Comparison of ENCODE assay signal across 10 cellular contexts in the genomic region with DNA sequence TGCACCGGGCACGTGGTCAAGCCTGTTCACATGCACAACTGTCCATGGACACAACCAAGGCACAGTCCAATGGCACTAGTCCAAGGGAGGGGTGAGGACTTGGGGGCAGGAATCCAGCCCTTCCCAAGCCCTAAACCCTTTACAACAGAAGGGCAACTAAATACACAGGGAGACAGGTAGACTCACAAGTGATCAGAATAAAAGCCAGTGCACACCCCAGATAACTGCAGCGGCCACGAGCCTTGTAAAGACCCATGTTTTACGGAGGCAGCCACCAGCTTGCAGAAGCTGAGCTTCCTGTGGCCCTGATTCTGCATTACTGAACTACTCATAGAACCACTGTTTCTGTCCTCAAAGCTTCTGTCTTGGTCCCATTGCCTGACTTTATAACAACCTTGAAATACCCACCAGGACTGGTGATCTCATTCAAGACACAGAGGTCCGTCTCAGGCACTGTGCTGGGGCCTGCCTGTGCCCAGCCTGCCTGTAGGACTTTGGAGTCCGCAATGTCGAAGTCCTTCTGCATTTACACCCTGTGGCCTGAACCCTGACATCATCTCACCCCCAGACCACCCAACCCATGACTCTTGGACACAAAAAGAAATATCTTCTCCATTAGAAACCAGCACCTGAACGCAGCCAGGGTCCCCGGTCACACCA.
DNase-seq lines count a peak whose midpoint lies in the region; ATAC-seq, FAIRE-seq and TF ChIP-seq lines count a peak whose summit lies in the region.
"Had no signal": no experiment of that assay in that cellular context is flagged by ENCODE, and none has a peak within 500 bp of the region (broad histone marks: within the 10 kb centered on the region; RNA-seq: fewer than 3 reads in every experiment).

No MANE protein-coding gene starts in this region.

- ATAC-seq in HepG2, result no peak

- H3K9ac ChIP-seq in HUES48 (ENCODE audit: low read depth, low read length) (no peak overlapping the region), smooth muscle cell (ENCODE audit: low read depth) (no peak overlapping the region), HepG2 (ENCODE audit: insufficient read depth, low read depth, low read length) (no peak overlapping the region)

- H3K79me2 ChIP-seq in smooth muscle cell (ENCODE audit: low read depth), result no peaks in the 10 kb centered on the region
- no peaks in the 10 kb centered on the region for H3K79me2 ChIP-seq in HepG2 (ENCODE audit: insufficient read depth, low read length)

- peak overlapping the region; percentile 57 for H3K4me2 ChIP-seq in smooth muscle cell
- H3K4me2 ChIP-seq in HepG2 (ENCODE audit: low read depth, low read length), result no peak overlapping the region

- POLR2A ChIA-PET in HepG2 (lab: Yijun Ruan, JAX), result no interaction called here

- no peaks in the 10 kb centered on the region for H3K9me3 ChIP-seq in HUES48 (ENCODE audit: control insufficient read depth, insufficient read depth, low read length)
- no peaks in the 10 kb centered on the region for H3K9me3 ChIP-seq in breast epithelium
- no peaks in the 10 kb centered on the region for H3K9me3 ChIP-seq in smooth muscle cell (replicated peaks; ENCODE audit: low read depth)
- no peaks in the 10 kb centered on the region for H3K9me3 ChIP-seq in HepG2 (ENCODE audit: low read length)

- DNase-seq in breast epithelium (ENCODE audit: low spot score in 2 of 2) (no peak), smooth muscle cell (lab: John Stamatoyannopoulos, UW; ENCODE audit: unreplicated experiment) (no peak), HepG2 (ENCODE audit: low spot score) (no peak), NCI-H748 treated with DMSO at 0.1 percent for 48 hours (lab: John Stamatoyannopoulos, UW) (no peak)
- no peak for DNase-seq in stimulated activated naive CD4-positive, alpha-beta T cell treated with Interleukin-2 at 50 U/mL for 16 hours (lab: John Stamatoyannopoulos, UW)
- DNase-seq in activated CD4-positive, alpha-beta T cell treated with anti-CD3 and anti-CD28 coated beads for 4 hours, result no peak
- DNase-seq: T-helper 2 cell had no signal

- in situ Hi-C loops in HepG2 (cut with HindIII; ENCODE audit: extremely low pct_ligation_motif_present, low pct_unique_long_range_greater_than_20kb), result no loop called here

- H3K4me3 ChIP-seq in HUES48 (ENCODE audit: low read depth, low read length), result no peak overlapping the region
- no peak overlapping the region for H3K4me3 ChIP-seq in breast epithelium
- H3K4me3 ChIP-seq in smooth muscle cell, result no peak overlapping the region
- H3K4me3 ChIP-seq in HepG2 (replicated peaks in 1 of 3; ENCODE audit: insufficient read depth in 1 of 3, low read depth in 2 of 3, low read length in 3 of 3), result no peak overlapping the region

- TF ChIP-seq EP300 in HepG2 (IDR thresholded peaks at IDR 0.05; ENCODE audit: low read depth in 2 of 2, low read length in 2 of 2) (no peak), HepG2 (CRISPR knock-in tag; IDR thresholded peaks at IDR 0.05; ENCODE audit: borderline replicate concordance) (no peak)

- no peak for TF ChIP-seq RAD21 in HepG2 (CRISPR knock-in tag; IDR thresholded peaks at IDR 0.05)

- CTCF ChIA-PET in HepG2 (lab: Yijun Ruan, JAX; ENCODE audit: low intra/inter-chr PET ratio, low total read pairs), result no interaction called here

- intact Hi-C loops in breast epithelium (cut with DNase I; ENCODE audit: low total_unique reads) (no loop called here), HepG2 (cut with micrococcal nuclease; ENCODE audit: unreplicated experiment) (no loop called here)

- no peak for TF ChIP-seq CTCF in breast epithelium (IDR thresholded peaks at IDR 0.05)
- no peak for TF ChIP-seq CTCF in smooth muscle cell (IDR thresholded peaks at IDR 0.05; ENCODE audit: borderline replicate concordance, insufficient read depth, poor library complexity, severe bottlenecking)
- TF ChIP-seq CTCF in HepG2 (CRISPR knock-in tag; IDR thresholded peaks at IDR 0.05), result no peak

- no peak for FAIRE-seq in HepG2 (lab: Jason Lieb, UNC)
- FAIRE-seq: islet of Langerhans had no signal

- H3K27me3 ChIP-seq in HUES48 (ENCODE audit: control insufficient read depth, insufficient read depth, low read length) (no peaks in the 10 kb centered on the region), breast epithelium (no peaks in the 10 kb centered on the region), layer of hippocampus (ENCODE audit: control insufficient read depth, insufficient read depth, low read length) (peaks cover 2% of the 10 kb centered on the region), smooth muscle cell (ENCODE audit: low read depth) (no peaks in the 10 kb centered on the region), HepG2 (ENCODE audit: control insufficient read depth in 1 of 2, insufficient read depth in 2 of 2, low read length in 2 of 2) (peaks cover 2 to 36% of the 10 kb centered on the region in 2 experiments; a peak in 3 of 5 replicates)

- TF ChIP-seq POLR2A in breast epithelium (IDR thresholded peaks at IDR 0.05), result no peak
- TF ChIP-seq POLR2A in HepG2 (IDR thresholded peaks at IDR 0.05; ENCODE audit: insufficient read depth in 1 of 2, low read depth in 2 of 2, low read length in 2 of 2), result no peak

- H3K27ac ChIP-seq in HUES48 (ENCODE audit: low read depth, low read length), result peak overlapping the region; percentile 93
- H3K27ac ChIP-seq in breast epithelium, result peak overlapping the region; percentile 85 to 94
- peak overlapping the region; percentile 35 for H3K27ac ChIP-seq in layer of hippocampus (ENCODE audit: low read depth, low read length)
- H3K27ac ChIP-seq in smooth muscle cell (ENCODE audit: low read depth), result peak overlapping the region; percentile 82
- H3K27ac ChIP-seq in HepG2 (ENCODE audit: extremely low read length, insufficient read depth, low read length), result no peak overlapping the region

- H3F3A ChIP-seq in smooth muscle cell (ENCODE audit: low read depth), result no peaks in the 10 kb centered on the region

- no peaks in the 10 kb centered on the region for H3K36me3 ChIP-seq in HUES48 (ENCODE audit: control insufficient read depth, insufficient read depth, low read length)
- no peaks in the 10 kb centered on the region for H3K36me3 ChIP-seq in breast epithelium
- no peaks in the 10 kb centered on the region for H3K36me3 ChIP-seq in smooth muscle cell (ENCODE audit: low read depth)
- H3K36me3 ChIP-seq in HepG2 (replicated peaks in 1 of 2; ENCODE audit: control insufficient read depth in 1 of 2, insufficient read depth in 2 of 2, low read length in 2 of 2), result no peaks in the 10 kb centered on the region

- BruUV-seq in HepG2 (replicated peaks; lab: Mats Ljungman, UMichigan), result no TSS peak

- H2AFZ ChIP-seq in smooth muscle cell (ENCODE audit: low read depth), result no peak overlapping the region
- no peak overlapping the region for H2AFZ ChIP-seq in HepG2 (ENCODE audit: low read length)

- H4K20me1 ChIP-seq in smooth muscle cell (ENCODE audit: low read depth) (no peaks in the 10 kb centered on the region), HepG2 (ENCODE audit: insufficient read depth, low read length) (no peaks in the 10 kb centered on the region)

- H3K4me1 ChIP-seq in HUES48 (ENCODE audit: control insufficient read depth, insufficient read depth, low read length) (peaks cover 21% of the 10 kb centered on the region), breast epithelium (peaks cover 0 to 3% of the 10 kb centered on the region in 2 donors), smooth muscle cell (ENCODE audit: low read depth) (peaks cover 41% of the 10 kb centered on the region), HepG2 (ENCODE audit: insufficient read depth, low read length) (no peaks in the 10 kb centered on the region)

- WGBS in smooth muscle cell (ENCODE audit: low lambda C conversion rate), result 92% methylated on average over 10 of the region's 10 CpGs
- WGBS in HepG2 (ENCODE audit: low lambda C conversion rate), result 65% methylated on average over 4 of the region's 10 CpGs

TF ChIP-seq in HepG2, 621 proteins besides CTCF, POLR2A, EP300 and RAD21:
- TF ChIP-seq CHD2 (IDR thresholded peaks at IDR 0.05; ENCODE audit: low read depth, low read length), result no peak
- TF ChIP-seq DNMT1 (CRISPR knock-in tag; IDR thresholded peaks at IDR 0.05), result no peak
- no peak for TF ChIP-seq ZNF263 (CRISPR knock-in tag; IDR thresholded peaks at IDR 0.05)
